25 cellular contexts compared by ENCODE assay signal in the genomic region with DNA sequence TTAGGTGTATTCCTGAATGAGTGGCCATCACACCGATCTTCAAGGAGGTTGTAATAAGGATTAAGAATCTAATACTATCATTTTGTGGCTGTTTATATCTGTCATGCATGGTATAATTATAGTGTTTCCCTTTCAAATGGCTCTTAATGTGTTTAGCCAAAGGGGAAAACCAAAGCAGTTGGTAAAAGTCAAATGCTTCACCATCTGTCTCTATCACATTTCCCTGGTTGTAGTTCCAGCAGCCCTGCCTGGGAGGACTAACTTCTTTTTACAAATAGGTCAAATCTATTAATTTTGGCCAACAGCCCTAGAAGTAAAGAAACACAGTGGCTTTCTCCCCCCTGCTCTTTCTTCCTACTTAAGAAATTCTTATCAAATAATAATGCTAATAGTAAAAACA. TPM values are rescaled to one million over a fixed set of nuclear protein-coding genes. Genes with fewer than 3 reads are reported as not detected.
"Had no signal": no experiment of that assay in that cellular context is flagged by ENCODE, and none has a peak within 500 bp of the region (broad histone marks: within the 10 kb centered on the region; RNA-seq: fewer than 3 reads in every experiment).

No MANE protein-coding gene starts in this region.

- H3K36me3 ChIP-seq: breast epithelium, heart left ventricle, ovary, prostate gland, stomach, suprapubic skin, tibial nerve had no signal

- H3K27ac Mint-ChIP-seq: activated B cell treated with CpG ODN at 0.5 μM for 24 hours; activated CD4-positive, alpha-beta T cell treated with anti-CD3 and anti-CD28 coated beads for 36 hours; activated naive CD8-positive, alpha-beta T cell treated with anti-CD3 and anti-CD28 coated beads, Interleukin-2, amount 10 ng/mL, durations not matched to agents 7 days and 5 days; stimulated activated memory B cell treated with anti-CD40 and anti-IgM and Interleukin-4, amounts not matched to agents 10 μg/mL and 1 μg/mL and 100 μg/mL, for 72 hours had no signal

- H3K27me3 ChIP-seq: breast epithelium, heart left ventricle, ovary, stomach, suprapubic skin, tibial nerve had no signal

- H3K4me1 ChIP-seq: breast epithelium, prostate gland had no signal

- H3K27ac ChIP-seq: breast epithelium, coronary artery, epithelial cell of prostate, heart left ventricle, ovary, prostate gland, stomach, suprapubic skin, tibial nerve had no signal

- DNase-seq: activated B cell treated with CpG ODN at 0.5 μM for 24 hours; activated CD4-positive, alpha-beta T cell treated with anti-CD3 and anti-CD28 coated beads for 36 hours; activated CD4-positive, alpha-beta T cell treated with anti-CD3 and anti-CD28 coated beads, Interleukin-2, amount 50 U/mL, for 4 hours; activated CD8-positive, alpha-beta memory T cell treated with anti-CD3 and anti-CD28 coated beads, Interleukin-2, amount 50 U/mL, for 48 hours; activated naive CD4-positive, alpha-beta T cell treated with Interleukin-2 at 50 U/mL for 16 hours; activated naive CD8-positive, alpha-beta T cell treated with anti-CD3 and anti-CD28 coated beads, Interleukin-2, amount 10 ng/mL, durations not matched to agents 7 days and 5 days; activated T-cell treated with anti-CD3 and anti-CD28 coated beads, Interleukin-2, amount 50 U/mL, for 4 hours; amniotic stem cell; heart left ventricle; left cardiac atrium; midbrain; ovary; right cardiac atrium; stimulated activated CD4-positive, alpha-beta T cell treated with anti-CD3 and anti-CD28 coated beads, Interleukin-2, amount 100 ng/mL, for 24 hours; stomach had no signal

- H3K4me3 ChIP-seq: breast epithelium, coronary artery, heart left ventricle, ovary, prostate gland, stomach, suprapubic skin, tibial nerve had no signal

- H3K9me3 ChIP-seq: breast epithelium, heart left ventricle, ovary, prostate gland, stomach, suprapubic skin had no signal

- H3K4me3 Mint-ChIP-seq: activated B cell treated with CpG ODN at 0.5 μM for 24 hours; activated CD4-positive, alpha-beta T cell treated with anti-CD3 and anti-CD28 coated beads for 36 hours; activated naive CD8-positive, alpha-beta T cell treated with anti-CD3 and anti-CD28 coated beads, Interleukin-2, amount 10 ng/mL, durations not matched to agents 7 days and 5 days; activated T-cell treated with anti-CD3 and anti-CD28 coated beads, Interleukin-2, amount 50 U/mL, for 4 hours; central memory CD8-positive, alpha-beta T cell; natural killer cell treated with Interleukin-12 subunit alpha and Interleukin-12 subunit beta and Interleukin-15 and Interleukin-18, amount 100 ng/mL, for 72 hours; stimulated activated memory B cell treated with anti-CD40 and anti-IgM and Interleukin-4, amounts not matched to agents 10 μg/mL and 1 μg/mL and 100 μg/mL, for 72 hours had no signal

- H3K9me3 Mint-ChIP-seq: central memory CD8-positive, alpha-beta T cell; natural killer cell treated with Interleukin-12 subunit alpha and Interleukin-12 subunit beta and Interleukin-15 and Interleukin-18, amount 100 ng/mL, for 72 hours; stimulated activated memory B cell treated with anti-CD40 and anti-IgM and Interleukin-4, amounts not matched to agents 10 μg/mL and 1 μg/mL and 100 μg/mL, for 72 hours had no signal

- H3K36me3 Mint-ChIP-seq: activated naive CD8-positive, alpha-beta T cell treated with anti-CD3 and anti-CD28 coated beads, Interleukin-2, amount 10 ng/mL, durations not matched to agents 7 days and 5 days; stimulated activated memory B cell treated with anti-CD40 and anti-IgM and Interleukin-4, amounts not matched to agents 10 μg/mL and 1 μg/mL and 100 μg/mL, for 72 hours had no signal

- H3K27me3 Mint-ChIP-seq: central memory CD8-positive, alpha-beta T cell; stimulated activated memory B cell treated with anti-CD40 and anti-IgM and Interleukin-4, amounts not matched to agents 10 μg/mL and 1 μg/mL and 100 μg/mL, for 72 hours had no signal

- H3K4me1 Mint-ChIP-seq: activated B cell treated with CpG ODN at 0.5 μM for 24 hours; activated naive CD8-positive, alpha-beta T cell treated with anti-CD3 and anti-CD28 coated beads, Interleukin-2, amount 10 ng/mL, durations not matched to agents 7 days and 5 days; central memory CD8-positive, alpha-beta T cell had no signal

- ATAC-seq: activated CD4-positive, alpha-beta T cell treated with anti-CD3 and anti-CD28 coated beads for 36 hours; activated T-cell treated with anti-CD3 and anti-CD28 coated beads, Interleukin-2, amount 50 U/mL, for 4 hours; heart left ventricle; left cardiac atrium; natural killer cell treated with Interleukin-12 subunit alpha and Interleukin-12 subunit beta and Interleukin-15 and Interleukin-18, amount 100 ng/mL, for 72 hours; right cardiac atrium; stimulated activated memory B cell treated with anti-CD40 and anti-IgM and Interleukin-4, amounts not matched to agents 10 μg/mL and 1 μg/mL and 100 μg/mL, for 72 hours had no signal

RNA-seq across cellular contexts. Expression of gene ZNF365, which starts 56.7 kb away (rescaled TPM):
- total RNA-seq: activated B cell treated with CpG ODN at 0.5 μM for 24 hours had no signal
- polyA plus RNA-seq: liver had no signal
